ENCODE assay signal across 8 cellular contexts in genomic region chr1:40438391-40439015, GRCh38. TPM values are rescaled to one million over a fixed set of nuclear protein-coding genes. Genes with fewer than 3 reads are reported as not detected.
DNase-seq lines count a peak whose midpoint lies in the region; ATAC-seq and TF ChIP-seq lines count a peak whose summit lies in the region.

No MANE protein-coding gene starts in this region.

- H3K36me3 ChIP-seq in brain microvascular endothelial cell (replicated peaks), result no peaks in the 10 kb centered on the region
- no peaks in the 10 kb centered on the region for H3K36me3 ChIP-seq in lower lobe of right lung

- TF ChIP-seq CTCF in brain microvascular endothelial cell (IDR thresholded peaks at IDR 0.05; ENCODE audit: low read depth, low read length, missing control alignments) (peak; percentile 76), lower lobe of right lung (IDR thresholded peaks at IDR 0.05) (peak; percentile 71)

- H3K27ac ChIP-seq in brain microvascular endothelial cell (no peak overlapping the region), lower lobe of right lung (no peak overlapping the region)

- no peak overlapping the region for H3K4me3 ChIP-seq in brain microvascular endothelial cell (ENCODE audit: low read depth, low read length)
- H3K4me3 ChIP-seq in lower lobe of right lung, result no peak overlapping the region

- no peaks in the 10 kb centered on the region for H3K4me1 ChIP-seq in lower lobe of right lung

- H3K27me3 ChIP-seq in brain microvascular endothelial cell (replicated peaks) (no peaks in the 10 kb centered on the region), lower lobe of right lung (ENCODE audit: low read depth) (no peaks in the 10 kb centered on the region)

- intact Hi-C loops in lower lobe of right lung (cut with DNase I), result no loop called here

- in situ Hi-C loops in brain microvascular endothelial cell (cut with HindIII; ENCODE audit: low pct_ligation_motif_present, low sequenced_read_pairs), result no loop called here

- peak; percentile 18 for DNase-seq in stimulated activated CD4-positive, alpha-beta T cell treated with anti-CD3 and anti-CD28 coated beads, Interleukin-4, amount 100 ng/mL, for 24 hours
- no peak for DNase-seq in stimulated activated CD4-positive, alpha-beta T cell treated with anti-CD3 and anti-CD28 coated beads, Interleukin-12 subunit alpha, Interleukin-12 subunit beta, amount 100 ng/mL, for 4 hours
- peak; percentile 5 for DNase-seq in NCI-H1105 (lab: John Stamatoyannopoulos, UW)
- DNase-seq in brain microvascular endothelial cell, result peak; percentile 29
- DNase-seq in lower lobe of right lung, result no peak
- DNase-seq in NCI-H2227 treated with DMSO at 0.1 percent for 48 hours (lab: John Stamatoyannopoulos, UW), result no peak

- ATAC-seq in lower lobe of right lung, result peak; percentile 57 to 60
- ATAC-seq in HG03097 (IDR thresholded peaks at IDR 0.05; ENCODE audit: low FRiP score, unreplicated experiment), result no peak
- ATAC-seq in GM18873 (IDR thresholded peaks at IDR 0.05; ENCODE audit: low FRiP score, unreplicated experiment), result no peak

- no peaks in the 10 kb centered on the region for H3K9me3 ChIP-seq in lower lobe of right lung

RNA-seq across cellular contexts. Expression of gene ZFP69B, which starts 11.8 kb away (rescaled TPM):
- 1.3 TPM for total RNA-seq in lower lobe of right lung

RNA-seq across cellular contexts. Expression of gene ZFP69, which starts 38.6 kb away (rescaled TPM):
- total RNA-seq in lower lobe of right lung, result 3.6 TPM

Comparison
In these comparisons a context has a peak if more than half of its experiments do, and no peak if none do; other contexts are left out.
1. DNase-seq: peak in stimulated activated CD4-positive, alpha-beta T cell treated with anti-CD3 and anti-CD28 coated beads, Interleukin-4, amount 100 ng/mL, for 24 hours (single experiment), NCI-H1105 (single experiment) and brain microvascular endothelial cell (single experiment); none in stimulated activated CD4-positive, alpha-beta T cell treated with anti-CD3 and anti-CD28 coated beads, Interleukin-12 subunit alpha, Interleukin-12 subunit beta, amount 100 ng/mL, for 4 hours (single experiment), lower lobe of right lung (single experiment) and NCI-H2227 treated with DMSO at 0.1 percent for 48 hours (single experiment).
2. ATAC-seq: peak in lower lobe of right lung (2 of 2); none in HG03097 (single experiment) and GM18873 (single experiment).